Comparison of ENCODE assay signal across 8 cellular contexts in genomic region chr14:74881425-74882102, GRCh38. TPM values are rescaled to one million over a fixed set of nuclear protein-coding genes. Genes with fewer than 3 reads are reported as not detected.
DNase-seq lines count a peak whose midpoint lies in the region; ATAC-seq, FAIRE-seq and TF ChIP-seq lines count a peak whose summit lies in the region.

Gene DLST, plus strand, starts transcription at chr14:74881916. Its CDS starts 38 bp downstream, at chr14:74881954.

- H2BK120ac ChIP-seq in H1 (replicated peaks; ENCODE audit: low read depth, low read length): no peak within 1 kb of the TSS
- H2BK120ac ChIP-seq in mesenchymal stem cell (ENCODE audit: low read depth, low read length): peak within 1 kb of the TSS; percentile 42

- H3K36me3 ChIP-seq in H1 (ENCODE audit: control insufficient read depth in 2 of 4, insufficient read depth in 4 of 4, low read length in 3 of 4) (no peaks in the 10 kb centered on the region; a peak in 3 of 8 replicates), mesenchymal stem cell (ENCODE audit: control insufficient read depth in 1 of 2, insufficient read depth in 2 of 2, low read depth in 1 of 2, low read length in 2 of 2) (peaks cover 5 to 22% of the 10 kb centered on the region in 2 experiments)

- H3K9me3 ChIP-seq in H1 (ENCODE audit: insufficient read depth in 2 of 2, low read depth in 1 of 2, low read length in 1 of 2) (no peaks in the 10 kb centered on the region), mesenchymal stem cell (ENCODE audit: control insufficient read depth, low read length) (no peaks in the 10 kb centered on the region)

- H2BK5ac ChIP-seq in H1 (ENCODE audit: low read depth, low read length): peak within 1 kb of the TSS; percentile 90
- H2BK5ac ChIP-seq in mesenchymal stem cell (ENCODE audit: low read depth, low read length, poor library complexity, severe bottlenecking): peak within 1 kb of the TSS; percentile 15

- H3K4ac ChIP-seq in H1 (replicated peaks; ENCODE audit: insufficient read length, low read depth, low read length): peak within 1 kb of the TSS; percentile 58
- H3K4ac ChIP-seq in mesenchymal stem cell (ENCODE audit: low read depth in 1 of 2, low read length in 2 of 2): peak within 1 kb of the TSS; percentile 89 to 95

- peak within 1 kb of the TSS; percentile 93 for H4K5ac ChIP-seq in H1 (ENCODE audit: insufficient read length, low read depth, low read length)

- H4K91ac ChIP-seq in H1 (replicated peaks; ENCODE audit: insufficient read length, low read length) (peak within 1 kb of the TSS; percentile 72), mesenchymal stem cell (ENCODE audit: low read length) (peak within 1 kb of the TSS; percentile 92)

- POLR2A ChIA-PET in H1 (lab: Charles Lee; ENCODE audit: partially characterized antibody): interaction anchor here (0.6 to 6.8 kb wide), 12 partner anchors 8 to 830 kb away, joined by 3 to 57 read pairs (median 4); partner anchors contain the start of gene YLPM1

- H3K18ac ChIP-seq in H1 (ENCODE audit: extremely low read depth, low read length): peak within 1 kb of the TSS; percentile 97
- peak within 1 kb of the TSS; percentile 98 to 100 for H3K18ac ChIP-seq in mesenchymal stem cell (ENCODE audit: low read depth in 1 of 2, low read length in 2 of 2)

- H3K4me3 ChIP-seq in H1 (ENCODE audit: extremely low read depth in 1 of 4, insufficient read depth in 2 of 4, low read depth in 3 of 4, low read length in 4 of 4): peak within 1 kb of the TSS; percentile 79 to 98 (median 91)
- peak within 1 kb of the TSS; percentile 98 to 99 for H3K4me3 ChIP-seq in mesenchymal stem cell (ENCODE audit: insufficient read depth in 1 of 2, low read depth in 1 of 2, low read length in 2 of 2)

- H3K27ac ChIP-seq in H1 (ENCODE audit: low read depth, low read length): peak within 1 kb of the TSS; percentile 79; the same call in 1 of the 2 replicates
- peak within 1 kb of the TSS; percentile 68 for H3K27ac ChIP-seq in mesenchymal stem cell (ENCODE audit: low read length, poor library complexity, severe bottlenecking)

- H2BK15ac ChIP-seq in H1 (ENCODE audit: low read length) (0 out of 2 replicates have a peak within 1 kb of the TSS, but pooled peaks have one; percentile 81), mesenchymal stem cell (ENCODE audit: low read depth, poor library complexity, severe bottlenecking) (peak within 1 kb of the TSS; percentile 99)

- H4K20me1 ChIP-seq in H1 (replicated peaks in 1 of 2; ENCODE audit: control insufficient read depth in 1 of 2, insufficient read depth in 2 of 2, low read length in 2 of 2): peaks cover 6 to 23% of the 10 kb centered on the region in 2 experiments

- H3K4me2 ChIP-seq in H1 (ENCODE audit: insufficient read depth in 1 of 2, low read depth in 2 of 2, low read length in 2 of 2): peak within 1 kb of the TSS; percentile 65 to 92
- H3K4me2 ChIP-seq in mesenchymal stem cell (ENCODE audit: low read length, poor library complexity, severe bottlenecking): peak within 1 kb of the TSS; percentile 88

- H3K4me1 ChIP-seq in H1 (replicated peaks in 1 of 4; ENCODE audit: control insufficient read depth in 3 of 4, insufficient read depth in 4 of 4, low read length in 3 of 4) (peaks cover 10 to 25% (median 17%) of the 10 kb centered on the region in 4 experiments), mesenchymal stem cell (ENCODE audit: control insufficient read depth, insufficient read depth, low read depth, low read length) (peaks cover 8% of the 10 kb centered on the region)

- peaks cover 7% of the 10 kb centered on the region for H3K23me2 ChIP-seq in H1 (ENCODE audit: low read depth, low read length)

- FAIRE-seq in H1 (lab: Jason Lieb, UNC): no peak

- H2AFZ ChIP-seq in H1 (ENCODE audit: low read length) (peak within 1 kb of the TSS; percentile 83), mesenchymal stem cell (ENCODE audit: low read depth, low read length) (peak within 1 kb of the TSS; percentile 81)

- CTCF ChIA-PET in H1 (lab: Charles Lee; ENCODE audit: partially characterized antibody): interaction anchor here (1.3 to 17.5 kb wide), 4 partner anchors 8 to 64 kb away, joined by 3 to 364 read pairs (median 7); no protein-coding TSS in a partner anchor

- DNase-seq in COR-L47 (lab: John Stamatoyannopoulos, UW) (peak; percentile 83), HT1080 (ENCODE audit: low read depth) (peak; percentile 86), NOMO-1 treated with dmso at 0.1 percent for 144 hours (lab: John Stamatoyannopoulos, UW; ENCODE audit: unreplicated experiment) (peak; percentile 69), H1 (ENCODE audit: low read depth in 1 of 2, low spot score in 2 of 2) (peak; percentile 63 to 95), mesenchymal stem cell (peak; percentile 90)
- peak; percentile 81 to 87 (median 83) for DNase-seq in activated CD8-positive, alpha-beta memory T cell treated with anti-CD3 and anti-CD28 coated beads for 48 hours (ENCODE audit: low read depth in 2 of 3, low spot score in 2 of 3)
- DNase-seq in stimulated activated CD8-positive, alpha-beta memory T cell treated with anti-CD3 and anti-CD28 coated beads, Interleukin-15, amount 100 ng/mL, for 1 hour (ENCODE audit: low read depth): peak; percentile 70

- H2AK5ac ChIP-seq in H1 (ENCODE audit: low read depth, low read length) (peak within 1 kb of the TSS; percentile 75; the same call in 1 of the 2 replicates), mesenchymal stem cell (ENCODE audit: low read length, severe bottlenecking) (peak within 1 kb of the TSS; percentile 30)

- no peak; a peak in 1 of 4 replicates for TF ChIP-seq RAD21 in H1 (IDR thresholded peaks at IDR 0.05 in 1 of 2, conservative IDR thresholded peaks at IDR 0.05 in 1 of 2; ENCODE audit: low read depth in 2 of 2, low read length in 2 of 2)

- H3K9ac ChIP-seq in H1 (replicated peaks in 1 of 4; ENCODE audit: extremely low read depth in 1 of 4, low read depth in 3 of 4, low read length in 3 of 4) (peak within 1 kb of the TSS; percentile 84 to 94 (median 85)), mesenchymal stem cell (ENCODE audit: low read length) (peak within 1 kb of the TSS; percentile 99)

- no peak within 1 kb of the TSS for H2BK20ac ChIP-seq in H1 (ENCODE audit: low read length)

- H3K79me1 ChIP-seq in H1 (ENCODE audit: low read depth, low read length) (peaks cover 7% of the 10 kb centered on the region), mesenchymal stem cell (replicated peaks; ENCODE audit: low read length, poor library complexity, severe bottlenecking) (no peaks in the 10 kb centered on the region)

- H4K8ac ChIP-seq in H1 (ENCODE audit: extremely low read depth, insufficient read depth, low read length) (peak within 1 kb of the TSS; percentile 92), mesenchymal stem cell (ENCODE audit: low read length) (peak within 1 kb of the TSS; percentile 97)

- no peak within 1 kb of the TSS for H3K14ac ChIP-seq in H1 (ENCODE audit: insufficient read length)
- H3K14ac ChIP-seq in mesenchymal stem cell (ENCODE audit: low read length in 2 of 2): peak within 1 kb of the TSS; percentile 21 to 99

- H3K27me3 ChIP-seq in H1 (replicated peaks in 1 of 4; ENCODE audit: control insufficient read depth in 3 of 4, extremely low read depth in 1 of 4, insufficient read depth in 3 of 4, low read length in 3 of 4) (no peaks in the 10 kb centered on the region), mesenchymal stem cell (ENCODE audit: control insufficient read depth in 1 of 2, insufficient read depth in 1 of 2, low read length in 2 of 2) (no peaks in the 10 kb centered on the region)

- peak within 1 kb of the TSS; percentile 90 for H3K56ac ChIP-seq in H1 (replicated peaks; ENCODE audit: insufficient read length, low read depth, low read length)

- H2BK12ac ChIP-seq in H1 (ENCODE audit: low read depth, low read length): no peak within 1 kb of the TSS
- H2BK12ac ChIP-seq in mesenchymal stem cell (ENCODE audit: low read length in 2 of 2): peak within 1 kb of the TSS; percentile 24 to 90

- TF ChIP-seq EP300 in H1 (IDR thresholded peaks at IDR 0.05; ENCODE audit: borderline replicate concordance in 1 of 2, low read depth in 2 of 2, low read length in 2 of 2): peak in 1 of 2 experiments; percentile 100; a peak in 2 of 3 replicates

- no peak for TF ChIP-seq CTCF in H1 (IDR thresholded peaks at IDR 0.05; ENCODE audit: control extremely low read depth in 1 of 3, insufficient read depth in 1 of 3, low read depth in 1 of 3, low read length in 3 of 3)

- 4% methylated on average over 38 of the region's 53 CpGs; no CpG with 5 or more reads in 1 of the 2 experiments for WGBS in H1 (ENCODE audit: extremely low coverage in 1 of 2, insufficient coverage in 1 of 2, insufficient read length in 1 of 2, insufficient replicate concordance in 2 of 2, low coverage in 1 of 2, low lambda C conversion rate in 2 of 2, missing lambda C conversion rate in 1 of 2), 2 experiments
- WGBS in mesenchymal stem cell: under 1% methylated on average over 53 of the region's 53 CpGs

- H3K23ac ChIP-seq in H1 (ENCODE audit: insufficient read length) (no peak within 1 kb of the TSS), mesenchymal stem cell (ENCODE audit: low read length in 2 of 2) (peak within 1 kb of the TSS in 1 of 2 experiments; percentile 99)

- H3K79me2 ChIP-seq in H1 (ENCODE audit: control insufficient read depth in 1 of 2, insufficient read depth in 2 of 2, low read length in 2 of 2): peaks cover 22 to 44% of the 10 kb centered on the region in 2 experiments

- peak; percentile 76 for ATAC-seq in GM21360 (IDR thresholded peaks at IDR 0.05; ENCODE audit: unreplicated experiment)

- peak; percentile 57 to 81 for TF ChIP-seq POLR2A in H1 (IDR thresholded peaks at IDR 0.05; ENCODE audit: control extremely low read depth in 1 of 2, low read depth in 2 of 2, low read length in 2 of 2)

TF ChIP-seq in H1, 55 proteins besides CTCF, POLR2A, EP300 and RAD21 (continues in another document):
- no peak for TF ChIP-seq GTF2F1 (IDR thresholded peaks at IDR 0.05; ENCODE audit: borderline replicate concordance, low read depth, low read length)
- TF ChIP-seq SIX5 (IDR thresholded peaks at IDR 0.05; ENCODE audit: low read depth, low read length): peak; percentile 68
- TF ChIP-seq MAX (IDR thresholded peaks at IDR 0.05): peak; percentile 61

RNA-seq across cellular contexts. Expression of gene DLST, which starts in this region (rescaled TPM):
- total RNA-seq in HT1080 (2014; rRNA removed; shearing (Covaris generic)): 67.9 and 80.2 TPM in 2 replicates
- 97.7 and 104 TPM in 2 replicates for polyA plus RNA-seq in HT1080 (2015; cell fraction: cytosol; rRNA removed)
- 206 and 220 TPM in 2 replicates for polyA plus RNA-seq in HT1080 (2015; cell fraction: nucleus; rRNA removed)
- total RNA-seq in H1 (2021; fragmentation: NEBNext Ultra II Directional; extraction: Animal tissue kit (Norgen Biotek cat#: 25700)): 111 and 117 TPM in 2 replicates
- 96.5 and 120 TPM in 2 replicates for polyA plus RNA-seq in H1 (2011; rRNA removed)
- polyA plus RNA-seq in H1 (2011; cell fraction: cytosol; rRNA removed): 151 TPM
- 173 TPM for polyA plus RNA-seq in H1 (2011; cell fraction: nucleus; rRNA removed)
- 81.2 to 99.3 TPM (median 96.1 TPM) in 4 replicates for polyA plus RNA-seq in H1 (2012, experiment 1 of 2)
- polyA plus RNA-seq in H1 (2012, experiment 2 of 2): 66.6 TPM
- polyA plus RNA-seq in H1 (2013, experiment 1 of 2): 49.9 TPM
- 48.6 TPM for polyA plus RNA-seq in H1 (2013, experiment 2 of 2)
- polyA minus RNA-seq in H1 (2011; rRNA and poly(A)+ RNA removed): 159 and 173 TPM in 2 replicates
- polyA minus RNA-seq in H1 (2011; cell fraction: cytosol; rRNA and poly(A)+ RNA removed): 73.1 TPM
- 68.7 TPM for polyA minus RNA-seq in H1 (2011; cell fraction: nucleus; rRNA and poly(A)+ RNA removed)
- polyA plus RNA-seq in mesenchymal stem cell (2013, experiment 1 of 2): 47.5 TPM
- polyA plus RNA-seq in mesenchymal stem cell (2013, experiment 2 of 2): 47.1 TPM

Comparison
In these comparisons a context has a peak if more than half of its experiments do, and no peak if none do; other contexts are left out.
1. Peak in every context shown above with its lines: DNase-seq, ATAC-seq, H3K4me3 ChIP-seq and H3K27ac ChIP-seq.